In genomic region chr1:89429062-89429461, GRCh38 we compare ENCODE assay signal across 24 cellular contexts.
DNase-seq lines count a peak whose midpoint lies in the region; ATAC-seq and TF ChIP-seq lines count a peak whose summit lies in the region.
"Had no signal": no experiment of that assay in that cellular context is flagged by ENCODE, and none has a peak within 500 bp of the region (broad histone marks: within the 10 kb centered on the region; RNA-seq: fewer than 3 reads in every experiment).

No MANE protein-coding gene starts in this region.

- POLR2A ChIA-PET in PC-3 (lab: Charles Lee; ENCODE audit: unreplicated experiment): no interaction called here

- no peak overlapping the region for H2AFZ ChIP-seq in PC-3 (ENCODE audit: low read length)

- H3K27ac Mint-ChIP-seq in stimulated activated naive B cell treated with anti-CD40 and anti-IgM and Interleukin-4, amounts not matched to agents 10 μg/mL and 1 μg/mL and 100 μg/mL, for 72 hours: no peak overlapping the region
- H3K27ac Mint-ChIP-seq: activated CD4-positive, alpha-beta memory T cell treated with anti-CD3 and anti-CD28 coated beads for 36 hours; nephron; stimulated activated naive CD8-positive, alpha-beta T cell treated with anti-CD3 and anti-CD28 coated beads, Interleukin-15, Interleukin-2, amounts not matched to agents 100 ng/mL and 50 ng/mL, for 24 hours had no signal

- intact Hi-C loops in PC-3 (cut with micrococcal nuclease): no loop called here

- peak; percentile 19 for DNase-seq in DMS53 (lab: John Stamatoyannopoulos, UW)
- DNase-seq in DMS53 treated with DMSO at 0.1 percent for 48 hours (lab: John Stamatoyannopoulos, UW; ENCODE audit: unreplicated experiment): no peak
- DNase-seq in NOMO-1 treated with DMSO at 0.1 percent for 48 hours (lab: John Stamatoyannopoulos, UW; ENCODE audit: unreplicated experiment): peak; percentile 95
- DNase-seq in stimulated activated naive B cell treated with anti-CD40 and anti-IgM and Interleukin-4, amounts not matched to agents 10 μg/mL and 1 μg/mL and 100 μg/mL, for 72 hours: no peak
- no peak for DNase-seq in PC-3
- DNase-seq in midbrain (lab: John Stamatoyannopoulos, UW): no peak
- no peak for DNase-seq in ureter (ENCODE audit: low spot score)
- DNase-seq: activated CD4-positive, alpha-beta memory T cell treated with anti-CD3 and anti-CD28 coated beads for 36 hours; amniotic stem cell; foreskin keratinocyte; GF-D8; HCEC 1CT; KBM-7; kidney; NCI-H1092; NCI-H526; T-helper 2 cell; trophoblast cell had no signal

- H4K20me1 ChIP-seq in PC-3 (ENCODE audit: low read length): no peaks in the 10 kb centered on the region

- no peak overlapping the region for H3K27ac ChIP-seq in PC-3 (ENCODE audit: low read length)
- H3K27ac ChIP-seq: 22Rv1, cardiac muscle cell, epithelial cell of prostate, foreskin keratinocyte had no signal

- BruUV-seq in PC-3 (replicated peaks; lab: Mats Ljungman, UMichigan): no TSS peak

- no peaks in the 10 kb centered on the region for H3K36me3 ChIP-seq in PC-3 (ENCODE audit: low read depth, low read length)
- H3K36me3 ChIP-seq: cardiac muscle cell had no signal

- H3K79me2 ChIP-seq in PC-3 (ENCODE audit: low read length): no peaks in the 10 kb centered on the region

- peaks cover 6 to 9% of the 10 kb centered on the region in 2 donors for H3K4me1 Mint-ChIP-seq in stimulated activated naive B cell treated with anti-CD40 and anti-IgM and Interleukin-4, amounts not matched to agents 10 μg/mL and 1 μg/mL and 100 μg/mL, for 72 hours
- H3K4me1 Mint-ChIP-seq: nephron had no signal

- no peaks in the 10 kb centered on the region for H3K9me2 ChIP-seq in PC-3 (replicated peaks; ENCODE audit: low read length)

- H3K27me3 ChIP-seq in PC-3 (ENCODE audit: low read length): no peaks in the 10 kb centered on the region
- H3K27me3 ChIP-seq: cardiac muscle cell, foreskin keratinocyte had no signal

- CTCF ChIA-PET in PC-3 (lab: Charles Lee): no interaction called here

- no peaks in the 10 kb centered on the region for H3K9me3 ChIP-seq in PC-3 (ENCODE audit: low read length)

- TF ChIP-seq CTCF in PC-3 (conservative IDR thresholded peaks at IDR 0.05; ENCODE audit: low read depth, low read length): no peak

- peaks cover 11% of the 10 kb centered on the region for H3K4me1 ChIP-seq in PC-3 (ENCODE audit: insufficient read depth, low read length)
- H3K4me1 ChIP-seq: foreskin keratinocyte had no signal

- H3K4me3 ChIP-seq in PC-3 (ENCODE audit: low read length): no peak overlapping the region
- H3K4me3 ChIP-seq: cardiac muscle cell had no signal

- H3K4me2 ChIP-seq in PC-3 (ENCODE audit: low read length): no peak overlapping the region

- no peaks in the 10 kb centered on the region for H3F3A ChIP-seq in PC-3 (ENCODE audit: low read length, unreplicated experiment)

- H3K36me3 Mint-ChIP-seq in stimulated activated naive B cell treated with anti-CD40 and anti-IgM and Interleukin-4, amounts not matched to agents 10 μg/mL and 1 μg/mL and 100 μg/mL, for 72 hours: no peaks in the 10 kb centered on the region
- H3K36me3 Mint-ChIP-seq: activated CD4-positive, alpha-beta memory T cell treated with anti-CD3 and anti-CD28 coated beads for 36 hours had no signal

- no peak overlapping the region for H3K9ac ChIP-seq in PC-3 (ENCODE audit: low read length)

- peaks cover 0 to 15% of the 10 kb centered on the region in 2 donors for H3K27me3 Mint-ChIP-seq in stimulated activated naive B cell treated with anti-CD40 and anti-IgM and Interleukin-4, amounts not matched to agents 10 μg/mL and 1 μg/mL and 100 μg/mL, for 72 hours
- H3K27me3 Mint-ChIP-seq: activated CD4-positive, alpha-beta memory T cell treated with anti-CD3 and anti-CD28 coated beads for 36 hours had no signal

- no peaks in the 10 kb centered on the region for H3K9me3 Mint-ChIP-seq in stimulated activated naive B cell treated with anti-CD40 and anti-IgM and Interleukin-4, amounts not matched to agents 10 μg/mL and 1 μg/mL and 100 μg/mL, for 72 hours
- H3K9me3 Mint-ChIP-seq: activated CD4-positive, alpha-beta memory T cell treated with anti-CD3 and anti-CD28 coated beads for 36 hours; nephron; stimulated activated naive CD8-positive, alpha-beta T cell treated with anti-CD3 and anti-CD28 coated beads, Interleukin-15, Interleukin-2, amounts not matched to agents 100 ng/mL and 50 ng/mL, for 24 hours had no signal

- peak; percentile 56 for ATAC-seq in HG02759 (IDR thresholded peaks at IDR 0.05; ENCODE audit: unreplicated experiment)
- ATAC-seq in stimulated activated naive B cell treated with anti-CD40 and anti-IgM and Interleukin-4, amounts not matched to agents 10 μg/mL and 1 μg/mL and 100 μg/mL, for 72 hours (replicated peaks): peak; percentile 60 to 76
- no peak for ATAC-seq in PC-3

- H3K4me3 Mint-ChIP-seq in stimulated activated naive B cell treated with anti-CD40 and anti-IgM and Interleukin-4, amounts not matched to agents 10 μg/mL and 1 μg/mL and 100 μg/mL, for 72 hours: no peak overlapping the region
- H3K4me3 Mint-ChIP-seq: activated CD4-positive, alpha-beta memory T cell treated with anti-CD3 and anti-CD28 coated beads for 36 hours; nephron; stimulated activated naive CD8-positive, alpha-beta T cell treated with anti-CD3 and anti-CD28 coated beads, Interleukin-15, Interleukin-2, amounts not matched to agents 100 ng/mL and 50 ng/mL, for 24 hours had no signal

Comparison
In these comparisons a context has a peak if more than half of its experiments do, and no peak if none do; other contexts are left out.
1. DNase-seq: peak in DMS53 (single experiment) and NOMO-1 treated with DMSO at 0.1 percent for 48 hours (single experiment); none in DMS53 treated with DMSO at 0.1 percent for 48 hours (single experiment), stimulated activated naive B cell treated with anti-CD40 and anti-IgM and Interleukin-4, amounts not matched to agents 10 μg/mL and 1 μg/mL and 100 μg/mL, for 72 hours (single experiment), PC-3 (single experiment), midbrain (single experiment) and ureter (single experiment).